ENCODE assay signal across 28 cellular contexts in genomic region chr15:87734571-87735373, GRCh38.
"Had no signal": no experiment of that assay in that cellular context is flagged by ENCODE, and none has a peak within 500 bp of the region (broad histone marks: within the 10 kb centered on the region; RNA-seq: fewer than 3 reads in every experiment).

No MANE protein-coding gene starts in this region.

- H3K27me3 Mint-ChIP-seq: activated CD4-positive, alpha-beta T cell treated with anti-CD3 and anti-CD28 coated beads, Interleukin-2, amount 10 ng/mL, durations not matched to agents 24 days and 14 days; activated CD8-positive, alpha-beta T cell treated with anti-CD3 and anti-CD28 coated beads for 36 hours had no signal

- H3K36me3 ChIP-seq: adrenal gland, breast epithelium, Peyer's patch had no signal

- H3K4me3 Mint-ChIP-seq: activated CD4-positive, alpha-beta T cell treated with anti-CD3 and anti-CD28 coated beads, Interleukin-2, amount 10 ng/mL, durations not matched to agents 24 days and 14 days; activated CD8-positive, alpha-beta T cell treated with anti-CD3 and anti-CD28 coated beads for 36 hours; activated T-cell treated with anti-CD3 and anti-CD28 coated beads, Interleukin-2, amount 50 U/mL, for 72 hours; activated T-helper 17 cell treated with anti-CD3 and anti-CD28 coated beads, Interleukin-2, amount 50 U/mL, for 72 hours; T-helper 1 cell treated with Interleukin-12 subunit alpha and Interleukin-12 subunit beta and Interleukin-4 antibody, amounts not matched to agents 30 μg/mL and 1 μg/mL, for 36 hours; T-helper 2 cell treated with Interferon-gamma antibody and Interleukin-4, amounts not matched to agents 5 μg/mL and 100 μg/mL, for 36 hours had no signal

- H3K27ac ChIP-seq: adrenal gland, body of pancreas, breast epithelium, Peyer's patch had no signal

- H3K9me3 ChIP-seq: adrenal gland, body of pancreas, breast epithelium, Peyer's patch had no signal

- DNase-seq: activated CD4-positive, alpha-beta T cell treated with anti-CD3 and anti-CD28 coated beads, Interleukin-2, amount 10 ng/mL, durations not matched to agents 24 days and 14 days; activated CD4-positive, alpha-beta T cell treated with anti-CD3 and anti-CD28 coated beads, Interleukin-2, amount 50 U/mL, for 4 hours; activated CD8-positive, alpha-beta T cell treated with anti-CD3 and anti-CD28 coated beads for 36 hours; activated effector memory CD4-positive, alpha-beta T cell treated with anti-CD3 and anti-CD28 coated beads, Interleukin-2, amount 50 U/mL, for 16 hours; activated naive CD4-positive, alpha-beta T cell; activated T-cell treated with anti-CD3 and anti-CD28 coated beads, Interleukin-2, amount 50 U/mL, for 1 hour; activated T-cell treated with anti-CD3 and anti-CD28 coated beads, Interleukin-2, amount 50 U/mL, for 72 hours; adrenal gland; body of pancreas; caudate nucleus; Karpas-422; KBM-7; NCI-H1105; NCI-H1417 treated with DMSO at 0.1 percent for 48 hours; NCI-H1694; NCI-H1930; NCI-H2081 treated with DMSO at 0.1 percent for 48 hours; NCI-H345; NCI-H524 treated with DMSO at 0.1 percent for 48 hours; PC-3; Peyer's patch; RPMI8226; SHP77 treated with DMSO at 0.1 percent for 48 hours had no signal

- ATAC-seq: activated CD8-positive, alpha-beta T cell treated with anti-CD3 and anti-CD28 coated beads for 36 hours; activated naive CD4-positive, alpha-beta T cell treated with anti-CD3 and anti-CD28 coated beads, Interleukin-2, amount 50 U/mL, for 72 hours; activated T-cell treated with anti-CD3 and anti-CD28 coated beads, Interleukin-2, amount 50 U/mL, for 72 hours; activated T-helper 17 cell treated with anti-CD3 and anti-CD28 coated beads, Interleukin-2, amount 50 U/mL, for 72 hours; body of pancreas; PC-3 had no signal

- H3K4me3 ChIP-seq: adrenal gland, body of pancreas, breast epithelium, Peyer's patch had no signal

- H3K27ac Mint-ChIP-seq: activated CD4-positive, alpha-beta T cell treated with anti-CD3 and anti-CD28 coated beads, Interleukin-2, amount 10 ng/mL, durations not matched to agents 24 days and 14 days; activated CD8-positive, alpha-beta T cell treated with anti-CD3 and anti-CD28 coated beads for 36 hours; activated T-cell treated with anti-CD3 and anti-CD28 coated beads, Interleukin-2, amount 50 U/mL, for 72 hours; activated T-helper 17 cell treated with anti-CD3 and anti-CD28 coated beads, Interleukin-2, amount 50 U/mL, for 72 hours; T-helper 1 cell treated with Interleukin-12 subunit alpha and Interleukin-12 subunit beta and Interleukin-4 antibody, amounts not matched to agents 30 μg/mL and 1 μg/mL, for 36 hours; T-helper 2 cell treated with Interferon-gamma antibody and Interleukin-4, amounts not matched to agents 5 μg/mL and 100 μg/mL, for 36 hours had no signal

- H3K4me1 Mint-ChIP-seq: activated T-helper 17 cell treated with anti-CD3 and anti-CD28 coated beads, Interleukin-2, amount 50 U/mL, for 72 hours had no signal

- H3K9me3 Mint-ChIP-seq: activated naive CD4-positive, alpha-beta T cell treated with anti-CD3 and anti-CD28 coated beads, Interleukin-2, amount 50 U/mL, for 72 hours; T-helper 2 cell treated with Interferon-gamma antibody and Interleukin-4, amounts not matched to agents 5 μg/mL and 100 μg/mL, for 36 hours had no signal

- H3K27me3 ChIP-seq: adrenal gland, body of pancreas, breast epithelium, Peyer's patch had no signal

- H3K4me1 ChIP-seq: adrenal gland, body of pancreas, breast epithelium, Peyer's patch had no signal
